In genomic region chr14:71444030-71444822, GRCh38 we compare ENCODE assay signal across 1 cellular context.
TF ChIP-seq lines count a peak whose summit lies in the region.

No MANE protein-coding gene starts in this region.

TF ChIP-seq in IMR-90, 13 proteins besides CTCF, POLR2A, EP300 and RAD21:
- TF ChIP-seq MAZ (IDR thresholded peaks at IDR 0.05; ENCODE audit: borderline replicate concordance, low read depth, low read length), result no peak
- no peak for TF ChIP-seq RCOR1 (IDR thresholded peaks at IDR 0.05; ENCODE audit: insufficient replicate concordance, low read length)
TF ChIP-seq in IMR-90: peak in this region for 0.
